Comparison of ENCODE assay signal across 11 cellular contexts in genomic region chr22:20520093-20520511, GRCh38. TPM values are rescaled to one million over a fixed set of nuclear protein-coding genes. Genes with fewer than 3 reads are reported as not detected.
DNase-seq lines count a peak whose midpoint lies in the region; ATAC-seq and TF ChIP-seq lines count a peak whose summit lies in the region.
"Had no signal": no experiment of that assay in that cellular context is flagged by ENCODE, and none has a peak within 500 bp of the region (broad histone marks: within the 10 kb centered on the region; RNA-seq: fewer than 3 reads in every experiment).

No MANE protein-coding gene starts in this region.

- 70 to 84% (median 73%) methylated on average over 7 of the region's 7 CpGs for WGBS in psoas muscle, 3 donors

- no peaks in the 10 kb centered on the region for H3K9me3 Mint-ChIP-seq in activated T-cell treated with anti-CD3 and anti-CD28 coated beads, Interleukin-2, amount 50 U/mL, for 24 hours
- no peaks in the 10 kb centered on the region for H3K9me3 Mint-ChIP-seq in activated CD8-positive, alpha-beta T cell treated with anti-CD3 and anti-CD28 coated beads for 36 hours

- H3K9me3 ChIP-seq in psoas muscle, result no peaks in the 10 kb centered on the region
- H3K9me3 ChIP-seq: mucosa of descending colon had no signal

- peaks cover 56% of the 10 kb centered on the region for H3K4me1 ChIP-seq in foreskin keratinocyte
- H3K4me1 ChIP-seq in psoas muscle, result peaks cover 33% of the 10 kb centered on the region

- H3K36me3 Mint-ChIP-seq in activated T-cell treated with anti-CD3 and anti-CD28 coated beads, Interleukin-2, amount 50 U/mL, for 24 hours (ENCODE audit: low read depth), result peaks cover 81% of the 10 kb centered on the region
- peaks cover 33% of the 10 kb centered on the region for H3K36me3 Mint-ChIP-seq in activated CD8-positive, alpha-beta T cell treated with anti-CD3 and anti-CD28 coated beads for 36 hours (ENCODE audit: low read depth)

- H3K27ac ChIP-seq in foreskin keratinocyte (peak overlapping the region; percentile 29), psoas muscle (no peak overlapping the region)

- H3K4me3 ChIP-seq in psoas muscle, result no peak overlapping the region
- H3K4me3 ChIP-seq: GM12878, mucosa of descending colon had no signal

- intact Hi-C loops in activated CD8-positive, alpha-beta T cell treated with anti-CD3 and anti-CD28 coated beads for 36 hours (cut with micrococcal nuclease), result no loop called here
- intact Hi-C loops in psoas muscle (cut with DNase I), result no loop called here

- peaks cover 84% of the 10 kb centered on the region for H3K4me1 Mint-ChIP-seq in activated T-cell treated with anti-CD3 and anti-CD28 coated beads, Interleukin-2, amount 50 U/mL, for 24 hours (ENCODE audit: low read depth)
- H3K4me1 Mint-ChIP-seq in activated CD8-positive, alpha-beta T cell treated with anti-CD3 and anti-CD28 coated beads for 36 hours (ENCODE audit: low read depth), result peaks cover 79% of the 10 kb centered on the region

- POLR2A ChIA-PET in activated CD8-positive, alpha-beta T cell treated with anti-CD3 and anti-CD28 coated beads for 36 hours (lab: Charles Lee), result interaction anchor here (0.7 to 5.5 kb wide), 8 partner anchors 8 to 57 kb away, joined by 3 to 53 read pairs (median 3); partner anchors contain the start of gene MED15

- H3K27me3 ChIP-seq in foreskin keratinocyte, result no peaks in the 10 kb centered on the region
- no peaks in the 10 kb centered on the region for H3K27me3 ChIP-seq in psoas muscle (ENCODE audit: insufficient read depth in 3 of 3, low read length in 2 of 3)

- H3K4me3 Mint-ChIP-seq in activated T-cell treated with anti-CD3 and anti-CD28 coated beads, Interleukin-2, amount 50 U/mL, for 24 hours, result no peak overlapping the region
- H3K4me3 Mint-ChIP-seq in activated CD8-positive, alpha-beta T cell treated with anti-CD3 and anti-CD28 coated beads for 36 hours, result no peak overlapping the region

- peaks cover 5 to 24% of the 10 kb centered on the region in 2 donors for H3K36me3 ChIP-seq in psoas muscle (ENCODE audit: insufficient read depth in 1 of 2, low read depth in 1 of 2)

- DNase-seq in activated T-cell treated with anti-CD3 and anti-CD28 coated beads, Interleukin-2, amount 50 U/mL, for 24 hours, result peak; percentile 46
- no peak for DNase-seq in activated T-cell treated with anti-CD3 and anti-CD28 coated beads, Interleukin-2, amount 50 U/mL, for 1 hour
- peak; percentile 85 for DNase-seq in activated CD8-positive, alpha-beta T cell treated with anti-CD3 and anti-CD28 coated beads for 36 hours
- DNase-seq in foreskin keratinocyte (no peak), HPDE6-E6E7 (ENCODE audit: extremely low spot score) (no peak), psoas muscle (no peak)
- peak; percentile 60 for DNase-seq in stimulated activated naive CD8-positive, alpha-beta T cell treated with anti-CD3 and anti-CD28 coated beads, Interleukin-15, Interleukin-2, amounts not matched to agents 100 U/mL and 50 U/mL, for 24 hours
- DNase-seq: glutamatergic neuron had no signal

- H3K27me3 Mint-ChIP-seq in activated T-cell treated with anti-CD3 and anti-CD28 coated beads, Interleukin-2, amount 50 U/mL, for 24 hours, result no peaks in the 10 kb centered on the region
- no peaks in the 10 kb centered on the region for H3K27me3 Mint-ChIP-seq in activated CD8-positive, alpha-beta T cell treated with anti-CD3 and anti-CD28 coated beads for 36 hours

- CTCF ChIA-PET in activated CD8-positive, alpha-beta T cell treated with anti-CD3 and anti-CD28 coated beads for 36 hours (lab: Charles Lee), result interaction anchor here (0.6 to 1.2 kb wide), 4 partner anchors 11 to 185 kb away, joined by 3 to 4 read pairs (median 3); no protein-coding TSS in a partner anchor

- no peak for TF ChIP-seq CTCF in activated CD8-positive, alpha-beta T cell treated with anti-CD3 and anti-CD28 coated beads for 36 hours (IDR thresholded peaks at IDR 0.05)
- TF ChIP-seq CTCF in foreskin keratinocyte (conservative IDR thresholded peaks at IDR 0.05) (no peak), psoas muscle (IDR thresholded peaks at IDR 0.05) (no peak)

- peak; percentile 84 for ATAC-seq in activated CD8-positive, alpha-beta T cell treated with anti-CD3 and anti-CD28 coated beads for 36 hours
- ATAC-seq in foreskin keratinocyte (no peak), psoas muscle (no peak), HG02678 (IDR thresholded peaks at IDR 0.05; ENCODE audit: unreplicated experiment) (no peak)
- ATAC-seq in stimulated activated naive CD8-positive, alpha-beta T cell treated with anti-CD3 and anti-CD28 coated beads, Interleukin-15, Interleukin-2, amounts not matched to agents 100 U/mL and 50 U/mL, for 24 hours, result peak; percentile 92
- ATAC-seq: GM12878, mucosa of descending colon had no signal

- H3K27ac Mint-ChIP-seq in activated T-cell treated with anti-CD3 and anti-CD28 coated beads, Interleukin-2, amount 50 U/mL, for 24 hours, result peak overlapping the region; percentile 91
- peak overlapping the region; percentile 72 for H3K27ac Mint-ChIP-seq in activated CD8-positive, alpha-beta T cell treated with anti-CD3 and anti-CD28 coated beads for 36 hours

RNA-seq across cellular contexts. Expression of gene MED15, which starts 12.7 kb away (rescaled TPM):
- 100 to 1,000 TPM; 110 to 118 TPM for total RNA-seq in activated CD8-positive, alpha-beta T cell treated with anti-CD3 and anti-CD28 coated beads for 36 hours
- 49.3 and 61.4 TPM in 2 replicates for total RNA-seq in foreskin keratinocyte
- 60.0 and 71.4 TPM in 2 replicates for polyA plus RNA-seq in foreskin keratinocyte
- total RNA-seq in psoas muscle, result 10 to 100 TPM; 46.4 to 94.8 (median 73.6) TPM
- 10 to 100 TPM; 33.8 to 61.5 (median 41.5) TPM for polyA plus RNA-seq in psoas muscle

RNA-seq across cellular contexts. Expression of gene KLHL22, which starts 24.5 kb away (rescaled TPM):
- total RNA-seq in activated CD8-positive, alpha-beta T cell treated with anti-CD3 and anti-CD28 coated beads for 36 hours, result 10 to 100 TPM; 16.3 to 17.9 TPM
- total RNA-seq in foreskin keratinocyte (12.4 and 14.3 TPM in 2 replicates), psoas muscle (10 to 100 TPM; 14.6 to 24.3 (median 16.8) TPM)
- polyA plus RNA-seq in foreskin keratinocyte (10.7 and 12.5 TPM in 2 replicates), psoas muscle (10 to 100 TPM in 1 of 3 donors, 1 to 10 TPM in 2; 8.4 to 13.9 (median 9.2) TPM)

Comparison
In these comparisons a context has a peak if more than half of its experiments do, and no peak if none do; other contexts are left out.
1. DNase-seq: peak in activated T-cell treated with anti-CD3 and anti-CD28 coated beads, Interleukin-2, amount 50 U/mL, for 24 hours (single experiment), activated CD8-positive, alpha-beta T cell treated with anti-CD3 and anti-CD28 coated beads for 36 hours (single experiment) and stimulated activated naive CD8-positive, alpha-beta T cell treated with anti-CD3 and anti-CD28 coated beads, Interleukin-15, Interleukin-2, amounts not matched to agents 100 U/mL and 50 U/mL, for 24 hours (single experiment); none in activated T-cell treated with anti-CD3 and anti-CD28 coated beads, Interleukin-2, amount 50 U/mL, for 1 hour (single experiment), foreskin keratinocyte (0 of 2), HPDE6-E6E7 (single experiment) and psoas muscle (0 of 2).
2. ATAC-seq: peak in activated CD8-positive, alpha-beta T cell treated with anti-CD3 and anti-CD28 coated beads for 36 hours (single experiment) and stimulated activated naive CD8-positive, alpha-beta T cell treated with anti-CD3 and anti-CD28 coated beads, Interleukin-15, Interleukin-2, amounts not matched to agents 100 U/mL and 50 U/mL, for 24 hours (single experiment); none in foreskin keratinocyte (single experiment), psoas muscle (0 of 4) and HG02678 (single experiment).